In genomic region chr22:45844009-45844408, GRCh38 we compare ENCODE assay signal across 19 cellular contexts.
DNase-seq lines count a peak whose midpoint lies in the region; ATAC-seq and TF ChIP-seq lines count a peak whose summit lies in the region.
"Had no signal": no experiment of that assay in that cellular context is flagged by ENCODE, and none has a peak within 500 bp of the region (broad histone marks: within the 10 kb centered on the region; RNA-seq: fewer than 3 reads in every experiment).

No MANE protein-coding gene starts in this region.

- dilution Hi-C loops in IMR-90 (cut with HindIII; ENCODE audit: low sequenced_read_pairs, unreplicated experiment), result no loop called here

- 0 out of 2 replicates have a peak overlapping the region, but pooled peaks have one; percentile 17 for H3K4me3 ChIP-seq in BLaER1
- H3K4me3 ChIP-seq in IMR-90 (ENCODE audit: insufficient read depth, low read depth, low read length), result no peak overlapping the region
- peak overlapping the region; percentile 65; the same call in 1 of the 2 replicates for H3K4me3 ChIP-seq in iPS-20b (ENCODE audit: low read length)
- peak overlapping the region; percentile 42 for H3K4me3 ChIP-seq in neural progenitor cell
- H3K4me3 ChIP-seq: GM12878, K562, PC-9 had no signal

- H3K27me3 ChIP-seq in BLaER1 (no peaks in the 10 kb centered on the region), IMR-90 (ENCODE audit: control insufficient read depth, insufficient read depth, low read length) (no peaks in the 10 kb centered on the region), iPS-20b (ENCODE audit: insufficient read depth, low read length) (no peaks in the 10 kb centered on the region), neural progenitor cell (no peaks in the 10 kb centered on the region)

- H2BK15ac ChIP-seq in IMR-90 (ENCODE audit: low read depth, low read length), result no peak overlapping the region

- H3K9ac ChIP-seq in BLaER1 (peak overlapping the region; percentile 67), IMR-90 (ENCODE audit: low read depth, low read length) (no peak overlapping the region), iPS-20b (ENCODE audit: low read depth, low read length) (peak overlapping the region; percentile 32; the same call in 1 of the 2 replicates), neural progenitor cell (no peak overlapping the region)

- peak overlapping the region; percentile 98 for H3K27ac Mint-ChIP-seq in neural progenitor cell
- no peak overlapping the region for H3K27ac Mint-ChIP-seq in activated T-helper 17 cell treated with anti-CD3 and anti-CD28 coated beads, Interleukin-2, amount 50 U/mL, for 72 hours
- H3K27ac Mint-ChIP-seq: B cell; CD4-positive, alpha-beta T cell had no signal

- no peak overlapping the region for H4K8ac ChIP-seq in IMR-90 (ENCODE audit: low read depth in 2 of 2, low read length in 2 of 2)

- POLR2A ChIA-PET in IMR-90 (lab: Charles Lee; ENCODE audit: unreplicated experiment), result no interaction called here

- H3K9me3 ChIP-seq in BLaER1, result peaks cover 8% of the 10 kb centered on the region; the same call in 1 of the 2 replicates
- no peaks in the 10 kb centered on the region for H3K9me3 ChIP-seq in IMR-90 (ENCODE audit: control insufficient read depth, insufficient read depth, low read length)
- H3K9me3 ChIP-seq in iPS-20b (ENCODE audit: insufficient read depth, low read depth, low read length), result no peaks in the 10 kb centered on the region
- no peaks in the 10 kb centered on the region for H3K9me3 ChIP-seq in neural progenitor cell (ENCODE audit: low read depth)

- DNase-seq in IMR-90 (no peak), neural progenitor cell (ENCODE audit: low spot score) (peak; percentile 61), NCI-H510A (lab: John Stamatoyannopoulos, UW) (no peak), cerebellar nuclear complex (lab: John Stamatoyannopoulos, UW) (no peak)
- DNase-seq: CD4-positive, alpha-beta T cell; DMS153; GF-D8; HCEC 1CT; NCI-H187; NCI-H2227 treated with DMSO at 0.1 percent for 48 hours; NCI-H524; PC-9 had no signal

- no peaks in the 10 kb centered on the region for H3K27me3 Mint-ChIP-seq in neural progenitor cell (ENCODE audit: insufficient read depth, low read depth)
- H3K27me3 Mint-ChIP-seq in activated T-helper 17 cell treated with anti-CD3 and anti-CD28 coated beads, Interleukin-2, amount 50 U/mL, for 72 hours, result no peaks in the 10 kb centered on the region
- H3K27me3 Mint-ChIP-seq: B cell; CD4-positive, alpha-beta T cell had no signal

- peaks cover 50% of the 10 kb centered on the region for H3F3A ChIP-seq in neural progenitor cell (ENCODE audit: low read depth)

- H3K14ac ChIP-seq in IMR-90 (replicated peaks; ENCODE audit: low read depth, low read length), result no peak overlapping the region

- H3K36me3 Mint-ChIP-seq in neural progenitor cell, result peaks cover 18% of the 10 kb centered on the region
- peaks cover 80% of the 10 kb centered on the region for H3K36me3 Mint-ChIP-seq in activated T-helper 17 cell treated with anti-CD3 and anti-CD28 coated beads, Interleukin-2, amount 50 U/mL, for 72 hours (ENCODE audit: low read depth)

- H4K5ac ChIP-seq in IMR-90 (ENCODE audit: low read depth, low read length), result no peak overlapping the region; the same call in 1 of the 2 replicates

- H3K79me1 ChIP-seq in IMR-90 (ENCODE audit: low read depth in 1 of 2, low read length in 2 of 2), result peaks cover 35 to 64% of the 10 kb centered on the region in 2 experiments

- peaks cover 89% of the 10 kb centered on the region for H3K4me1 Mint-ChIP-seq in neural progenitor cell
- H3K4me1 Mint-ChIP-seq in activated T-helper 17 cell treated with anti-CD3 and anti-CD28 coated beads, Interleukin-2, amount 50 U/mL, for 72 hours, result no peaks in the 10 kb centered on the region

- H3K27ac ChIP-seq in BLaER1 (peak overlapping the region; percentile 93), IMR-90 (ENCODE audit: insufficient read depth, low read length) (no peak overlapping the region), iPS-20b (ENCODE audit: low read length) (no peak overlapping the region), neural progenitor cell (peak overlapping the region; percentile 94)
- H3K27ac ChIP-seq: PC-9 had no signal

- peaks cover 5% of the 10 kb centered on the region for H3K79me2 ChIP-seq in neural progenitor cell (ENCODE audit: low read depth)

- TF ChIP-seq RAD21 in IMR-90 (IDR thresholded peaks at IDR 0.05; ENCODE audit: low read length), result no peak

- H3K18ac ChIP-seq in IMR-90 (ENCODE audit: low read depth, low read length), result no peak overlapping the region

- H4K91ac ChIP-seq in IMR-90 (ENCODE audit: insufficient read depth, low read depth, low read length), result no peak overlapping the region

- CTCF ChIA-PET in IMR-90 (lab: Yijun Ruan, JAX), result interaction anchor here (1.3 kb wide), 1 partner anchor 12 kb away, joined by 4 read pairs; no protein-coding TSS in a partner anchor

- no peak overlapping the region for H2AK5ac ChIP-seq in IMR-90 (ENCODE audit: low read depth, low read length)

- no peak overlapping the region for H2BK20ac ChIP-seq in IMR-90 (ENCODE audit: low read depth, low read length)

- no peak for TF ChIP-seq CTCF in IMR-90 (conservative IDR thresholded peaks at IDR 0.05; ENCODE audit: low read depth, low read length)
- TF ChIP-seq CTCF in neural progenitor cell (IDR thresholded peaks at IDR 0.05), result no peak

- no peak overlapping the region for H3K56ac ChIP-seq in IMR-90 (ENCODE audit: extremely low read depth, insufficient read depth, low read length)

- intact Hi-C loops in IMR-90 (cut with micrococcal nuclease), result loop anchor here (10.0 kb wide), 1 partner anchor 259 kb away; no protein-coding TSS in a partner anchor

- peak overlapping the region; percentile 80 for H3K4me3 Mint-ChIP-seq in neural progenitor cell
- H3K4me3 Mint-ChIP-seq in activated T-helper 17 cell treated with anti-CD3 and anti-CD28 coated beads, Interleukin-2, amount 50 U/mL, for 72 hours, result no peak overlapping the region
- H3K4me3 Mint-ChIP-seq: B cell; CD4-positive, alpha-beta T cell had no signal

- H4K20me1 ChIP-seq in BLaER1, result no peaks in the 10 kb centered on the region
- peaks cover 29% of the 10 kb centered on the region; the same call in 1 of the 2 replicates for H4K20me1 ChIP-seq in IMR-90 (ENCODE audit: insufficient read depth, low read length)
- peaks cover 27% of the 10 kb centered on the region for H4K20me1 ChIP-seq in neural progenitor cell (ENCODE audit: low read depth)

- TF ChIP-seq POLR2A in IMR-90 (IDR thresholded peaks at IDR 0.05; ENCODE audit: low read depth, low read length), result no peak

- H3K4me1 ChIP-seq in BLaER1 (peaks cover 72% of the 10 kb centered on the region), IMR-90 (ENCODE audit: control insufficient read depth, insufficient read depth, low read length) (peaks cover 7% of the 10 kb centered on the region), iPS-20b (ENCODE audit: insufficient read depth, low read length) (peaks cover 40% of the 10 kb centered on the region), neural progenitor cell (peaks cover 77% of the 10 kb centered on the region)

- H2BK120ac ChIP-seq in IMR-90 (ENCODE audit: low read depth, low read length), result no peak overlapping the region

- no peak for ATAC-seq in IMR-90 (ENCODE audit: low read depth)
- ATAC-seq in activated T-helper 17 cell treated with anti-CD3 and anti-CD28 coated beads, Interleukin-2, amount 50 U/mL, for 72 hours (replicated peaks), result no peak
- no peak for ATAC-seq in HG02870 (IDR thresholded peaks at IDR 0.05; ENCODE audit: unreplicated experiment)
- ATAC-seq: GM12878, K562 had no signal

- H2AK9ac ChIP-seq in IMR-90 (replicated peaks; ENCODE audit: low read depth, low read length, poor library complexity), result no peak overlapping the region

- in situ Hi-C loops in IMR-90 (cut with MboI; ENCODE audit: low sequenced_read_pairs), result loop anchor here (10.0 kb wide), 1 partner anchor 189 kb away; no protein-coding TSS in a partner anchor

- peaks cover 33% of the 10 kb centered on the region for H3K9me1 ChIP-seq in IMR-90 (ENCODE audit: insufficient read depth, low read length)

- H2BK5ac ChIP-seq in IMR-90 (ENCODE audit: low read depth, low read length, poor library complexity, severe bottlenecking), result no peak overlapping the region

- 100% methylated on average over 1 of the region's 2 CpGs; no CpG with 5 or more reads in 1 of the 2 experiments for WGBS in IMR-90 (ENCODE audit: extremely low coverage in 2 of 2, insufficient read length in 1 of 2), 2 experiments

- no TSS peak for BruUV-seq in IMR-90 (replicated peaks; lab: Mats Ljungman, UMichigan)

- H3K4me2 ChIP-seq in BLaER1, result peak overlapping the region; percentile 76
- peak overlapping the region; percentile 64; the same call in 1 of the 2 replicates for H3K4me2 ChIP-seq in IMR-90 (ENCODE audit: low read depth, low read length)
- H3K4me2 ChIP-seq in neural progenitor cell, result peak overlapping the region; percentile 77
- H3K4me2 ChIP-seq: PC-9 had no signal

- H3K23ac ChIP-seq in IMR-90 (ENCODE audit: low read depth, low read length), result no peak overlapping the region

- H3K4ac ChIP-seq in IMR-90 (ENCODE audit: low read depth, low read length), result no peak overlapping the region

- peaks cover 47% of the 10 kb centered on the region for H3K36me3 ChIP-seq in BLaER1
- H3K36me3 ChIP-seq in IMR-90 (ENCODE audit: control insufficient read depth, insufficient read depth, low read length), result peaks cover 20% of the 10 kb centered on the region
- peaks cover 6% of the 10 kb centered on the region; the same call in 1 of the 2 replicates for H3K36me3 ChIP-seq in iPS-20b (ENCODE audit: insufficient read depth, low read depth, low read length)
- no peaks in the 10 kb centered on the region for H3K36me3 ChIP-seq in neural progenitor cell

- H2AFZ ChIP-seq in IMR-90 (replicated peaks; ENCODE audit: low read length, poor library complexity) (no peak overlapping the region), neural progenitor cell (replicated peaks) (no peak overlapping the region)
- H2AFZ ChIP-seq: PC-9 had no signal

- H3K9me3 Mint-ChIP-seq in neural progenitor cell, result peaks cover 3% of the 10 kb centered on the region
- peaks cover 7% of the 10 kb centered on the region for H3K9me3 Mint-ChIP-seq in activated T-helper 17 cell treated with anti-CD3 and anti-CD28 coated beads, Interleukin-2, amount 50 U/mL, for 72 hours

TF ChIP-seq in IMR-90, 13 proteins besides CTCF, POLR2A, EP300 and RAD21 (continues in another document):
- TF ChIP-seq FOS (IDR thresholded peaks at IDR 0.05; ENCODE audit: low read depth, low read length) (no peak), ELK1 (IDR thresholded peaks at IDR 0.05; ENCODE audit: borderline replicate concordance, low read depth, low read length) (no peak), CEBPB (IDR thresholded peaks at IDR 0.05; ENCODE audit: low read depth, low read length) (no peak), MAZ (IDR thresholded peaks at IDR 0.05; ENCODE audit: borderline replicate concordance, low read depth, low read length) (no peak)

Comparison
In these comparisons a context has a peak if more than half of its experiments do, and no peak if none do; other contexts are left out.
1. H3K27ac ChIP-seq: peak in BLaER1 (single experiment) and neural progenitor cell (single experiment); none in IMR-90 (single experiment) and iPS-20b (single experiment).
2. H3K9ac ChIP-seq: peak in BLaER1 (single experiment) and iPS-20b (single experiment); none in IMR-90 (single experiment) and neural progenitor cell (single experiment).
3. Peak in every context shown above with its lines, with median percentiles within 50 percentile points of each other: H3K4me2 ChIP-seq.